9 cellular contexts compared by ENCODE assay signal in the genomic region with DNA sequence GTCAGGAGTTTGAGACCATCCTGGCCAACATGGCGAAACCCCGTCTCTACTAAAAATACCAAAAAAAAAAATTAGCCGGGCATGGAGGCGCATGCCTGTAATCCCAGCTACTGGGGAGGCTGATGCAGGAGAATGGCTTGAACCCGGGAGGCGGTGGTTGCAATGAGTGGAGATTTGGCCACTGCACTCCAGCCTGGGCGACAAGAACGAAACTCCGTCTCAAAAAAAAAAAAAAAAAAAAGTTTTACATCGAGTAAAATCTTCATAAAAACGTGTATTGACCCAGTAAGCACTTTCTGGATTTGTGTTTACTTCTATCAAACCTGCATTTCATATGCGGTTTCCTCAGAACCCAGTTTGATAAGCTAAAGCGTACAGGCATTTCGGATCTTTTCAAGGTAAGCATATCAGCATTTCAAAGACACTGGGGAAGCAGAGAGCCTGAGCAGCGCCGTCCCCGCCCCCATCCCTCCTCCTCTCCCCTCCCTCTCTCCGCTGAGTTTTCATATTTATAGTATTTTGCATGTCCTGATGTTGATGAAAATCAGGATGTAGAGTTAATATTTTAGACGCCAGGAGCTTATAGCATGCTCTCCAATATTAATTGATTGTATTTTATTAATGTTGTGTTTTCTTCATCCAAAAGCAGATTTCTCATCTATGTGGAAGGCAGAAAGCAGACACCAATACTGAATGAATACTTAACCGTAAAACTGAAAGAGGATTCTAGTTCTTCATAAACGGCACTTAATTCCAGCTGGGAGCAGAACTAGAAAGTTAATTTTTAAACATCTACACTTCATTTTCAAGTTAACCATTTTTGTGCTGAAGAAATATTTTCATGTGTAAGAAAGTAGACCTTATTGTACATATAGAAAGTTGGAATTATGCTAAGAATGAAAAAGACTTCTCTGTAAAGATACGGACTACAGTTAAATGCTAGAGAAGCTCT. TPM values are rescaled to one million over a fixed set of nuclear protein-coding genes. Genes with fewer than 3 reads are reported as not detected.
DNase-seq lines count a peak whose midpoint lies in the region; ATAC-seq and TF ChIP-seq lines count a peak whose summit lies in the region.
"Had no signal": no experiment of that assay in that cellular context is flagged by ENCODE, and none has a peak within 500 bp of the region (broad histone marks: within the 10 kb centered on the region; RNA-seq: fewer than 3 reads in every experiment).

No MANE protein-coding gene starts in this region.

- H3K4me2 ChIP-seq in OCI-LY3 (ENCODE audit: low read length) (peak overlapping the region; percentile 95), fibroblast of lung (ENCODE audit: extremely low read depth, insufficient read depth, low read length) (peak overlapping the region; percentile 77)

- H3K4me1 ChIP-seq in ES-I3 (ENCODE audit: insufficient read depth, low read length) (no peaks in the 10 kb centered on the region; the same call in 1 of the 2 replicates), OCI-LY3 (ENCODE audit: low read length) (peaks cover 28% of the 10 kb centered on the region), fibroblast of lung (ENCODE audit: control insufficient read depth, extremely low read depth, insufficient read depth, low read length) (no peaks in the 10 kb centered on the region)

- H3K36me3 ChIP-seq in ES-I3 (ENCODE audit: insufficient read depth, low read length) (no peaks in the 10 kb centered on the region), OCI-LY3 (replicated peaks; ENCODE audit: low read depth, low read length) (no peaks in the 10 kb centered on the region), fibroblast of lung (ENCODE audit: control insufficient read depth, insufficient read depth, low read length) (no peaks in the 10 kb centered on the region)

- H3K27ac ChIP-seq in OCI-LY3 (ENCODE audit: low read length) (no peak overlapping the region), fibroblast of lung (ENCODE audit: insufficient read depth, low read length) (no peak overlapping the region)

- no peaks in the 10 kb centered on the region for H4K20me1 ChIP-seq in OCI-LY3 (ENCODE audit: insufficient read depth, low read length)
- no peaks in the 10 kb centered on the region for H4K20me1 ChIP-seq in fibroblast of lung (ENCODE audit: control insufficient read depth, extremely low read depth, insufficient read depth, low read length)

- H3K9ac ChIP-seq in ES-I3 (ENCODE audit: low read depth, low read length) (peak overlapping the region; percentile 30; the same call in 1 of the 2 replicates), OCI-LY3 (ENCODE audit: low read length) (0 out of 2 replicates have a peak overlapping the region, but pooled peaks have one; percentile 9), fibroblast of lung (ENCODE audit: insufficient read depth, low read length) (no peak overlapping the region)

- H3K79me2 ChIP-seq in OCI-LY3 (ENCODE audit: low read length) (no peaks in the 10 kb centered on the region), fibroblast of lung (ENCODE audit: control insufficient read depth, insufficient read depth, low read length) (no peaks in the 10 kb centered on the region)

- no peak for ATAC-seq in GM18873 (IDR thresholded peaks at IDR 0.05; ENCODE audit: low FRiP score, unreplicated experiment)
- ATAC-seq in HG02870 (IDR thresholded peaks at IDR 0.05; ENCODE audit: unreplicated experiment) = no peak
- no peak for ATAC-seq in GM21786 (IDR thresholded peaks at IDR 0.05; ENCODE audit: unreplicated experiment)

- no peak overlapping the region for H2AFZ ChIP-seq in OCI-LY3 (ENCODE audit: low read depth, low read length)
- peak overlapping the region; percentile 84 for H2AFZ ChIP-seq in fibroblast of lung (ENCODE audit: low read length)

- H3K27me3 ChIP-seq in OCI-LY3 (ENCODE audit: low read depth, low read length) = peaks cover 57% of the 10 kb centered on the region
- H3K27me3 ChIP-seq in fibroblast of lung (ENCODE audit: control insufficient read depth, insufficient read depth, low read length) = no peaks in the 10 kb centered on the region

- H3K4me3 ChIP-seq in OCI-LY3 (ENCODE audit: low read length) (peak overlapping the region; percentile 71), fibroblast of lung (replicated peaks in 1 of 4; ENCODE audit: control extremely low read depth in 1 of 4, insufficient read depth in 1 of 4, low read depth in 3 of 4, low read length in 4 of 4) (peak overlapping the region; percentile 49 to 69 (median 59)), retinal pigment epithelial cell (ENCODE audit: low read length) (peak overlapping the region; percentile 44)

- H3K9me3 ChIP-seq in ES-I3 (ENCODE audit: control insufficient read depth, insufficient read depth, low read length) = no peaks in the 10 kb centered on the region
- H3K9me3 ChIP-seq in OCI-LY3 (ENCODE audit: insufficient read depth, low read length) = no peaks in the 10 kb centered on the region
- no peaks in the 10 kb centered on the region for H3K9me3 ChIP-seq in fibroblast of lung (ENCODE audit: control insufficient read depth, insufficient read depth, low read depth, low read length)

- no peak for TF ChIP-seq CTCF in OCI-LY3 (IDR thresholded peaks at IDR 0.05; ENCODE audit: low read depth, low read length)
- no peak for TF ChIP-seq CTCF in fibroblast of lung (conservative IDR thresholded peaks at IDR 0.05 in 1 of 2, IDR thresholded peaks at IDR 0.05 in 1 of 2; ENCODE audit: low read depth in 1 of 2, low read length in 2 of 2)
- TF ChIP-seq CTCF in retinal pigment epithelial cell (conservative IDR thresholded peaks at IDR 0.05; ENCODE audit: low read depth, low read length) = no peak

- DNase-seq in fibroblast of lung (ENCODE audit: low read depth in 2 of 2) (peak; percentile 20 to 27), retinal pigment epithelial cell (ENCODE audit: low read depth) (no peak), SKM-1 (lab: John Stamatoyannopoulos, UW; ENCODE audit: unreplicated experiment) (no peak)
- DNase-seq: cortex of kidney had no signal

RNA-seq across cellular contexts. Expression of a gene that starts 9.2 kb away (rescaled TPM):
- total RNA-seq in fibroblast of lung = 10.0 and 21.3 TPM in 2 replicates
- 3.4 and 5.5 TPM in 2 replicates for polyA plus RNA-seq in fibroblast of lung
- 4.4 and 7.7 TPM in 2 replicates for polyA plus RNA-seq in fibroblast of lung (2012)
- polyA minus RNA-seq in fibroblast of lung (ENCODE audit: low replicate concordance) = 50.0 and 59.5 TPM in 2 replicates

RNA-seq across cellular contexts. Expression of a gene that starts 51.7 kb away (rescaled TPM):
- total RNA-seq in fibroblast of lung = 1.2 and 1.3 TPM in 2 replicates
- polyA plus RNA-seq in fibroblast of lung = 0.06 TPM in 2 replicates
- polyA plus RNA-seq in fibroblast of lung (2012) = 0.05 and 0.06 TPM in 2 replicates
- polyA minus RNA-seq in fibroblast of lung (ENCODE audit: low replicate concordance) = not detected in 2 replicates

Comparison
In these comparisons a context has a peak if more than half of its experiments do, and no peak if none do; other contexts are left out.
1. DNase-seq: peak in fibroblast of lung (2 of 2); none in retinal pigment epithelial cell (single experiment) and SKM-1 (single experiment).
2. Peak in every context shown above with its lines, with median percentiles within 50 percentile points of each other: H3K4me3 ChIP-seq.